Comparison of ENCODE assay signal across 8 cellular contexts in genomic region chr11:107043242-107043991, GRCh38. TPM values are rescaled to one million over a fixed set of nuclear protein-coding genes. Genes with fewer than 3 reads are reported as not detected.
DNase-seq lines count a peak whose midpoint lies in the region; ATAC-seq and TF ChIP-seq lines count a peak whose summit lies in the region.
"Had no signal": no experiment of that assay in that cellular context is flagged by ENCODE, and none has a peak within 500 bp of the region (broad histone marks: within the 10 kb centered on the region; RNA-seq: fewer than 3 reads in every experiment).

No MANE protein-coding gene starts in this region.

- POLR2A ChIA-PET in SK-N-SH (lab: Yijun Ruan, JAX) = no interaction called here

- CTCF ChIA-PET in SK-N-SH (lab: Yijun Ruan, JAX) = interaction anchor here (1.8 kb wide), 1 partner anchor 26 kb away, joined by 4 read pairs; the partner anchor contains the start of gene GUCY1A2

- no peaks in the 10 kb centered on the region for H3K79me2 ChIP-seq in SK-N-SH (ENCODE audit: insufficient read depth)

- no peaks in the 10 kb centered on the region for H3K27me3 ChIP-seq in SK-N-SH (ENCODE audit: insufficient read depth)
- no peaks in the 10 kb centered on the region for H3K27me3 ChIP-seq in effector memory CD4-positive, alpha-beta T cell (replicated peaks; ENCODE audit: control insufficient read depth, insufficient read depth, low read length, poor library complexity, severe bottlenecking)

- peaks cover 5% of the 10 kb centered on the region; the same call in 1 of the 2 replicates for H3K9me3 ChIP-seq in SK-N-SH
- no peaks in the 10 kb centered on the region for H3K9me3 ChIP-seq in effector memory CD4-positive, alpha-beta T cell (ENCODE audit: control insufficient read depth, low read length)
- H3K9me3 ChIP-seq: thoracic aorta had no signal

- no peaks in the 10 kb centered on the region for H3K9me2 ChIP-seq in SK-N-SH

- peak overlapping the region; percentile 39 to 90; a peak in 3 of 4 replicates for H3K27ac ChIP-seq in SK-N-SH (ENCODE audit: low read depth in 2 of 2, low read length in 1 of 2)
- H3K27ac ChIP-seq in effector memory CD4-positive, alpha-beta T cell (ENCODE audit: insufficient read depth, low read length, poor library complexity, severe bottlenecking) = no peak overlapping the region
- H3K27ac ChIP-seq: thoracic aorta had no signal

- H3K4me1 ChIP-seq in SK-N-SH (ENCODE audit: control insufficient read depth in 1 of 2, insufficient read depth in 2 of 2, low read depth in 1 of 2, low read length in 1 of 2) = peaks cover 2 to 7% of the 10 kb centered on the region in 2 experiments; a peak in 3 of 4 replicates
- no peaks in the 10 kb centered on the region for H3K4me1 ChIP-seq in effector memory CD4-positive, alpha-beta T cell (ENCODE audit: control insufficient read depth, insufficient read depth, low read length, poor library complexity, severe bottlenecking)

- peaks cover 15% of the 10 kb centered on the region for H3F3A ChIP-seq in SK-N-SH (replicated peaks; ENCODE audit: insufficient read depth)

- ATAC-seq in GM18909 (IDR thresholded peaks at IDR 0.05; ENCODE audit: poor library complexity, unreplicated experiment) = peak; percentile 79
- ATAC-seq in HG03025 (IDR thresholded peaks at IDR 0.05; ENCODE audit: low FRiP score, unreplicated experiment) = peak; percentile 67

- WGBS in SK-N-SH (ENCODE audit: low lambda C conversion rate) = 23% methylated on average over 4 of the region's 4 CpGs

- H3K4me3 ChIP-seq in SK-N-SH (ENCODE audit: low read depth in 2 of 2, low read length in 1 of 2) (no peak overlapping the region), skeletal muscle cell (ENCODE audit: low read depth, low read length) (no peak overlapping the region)
- no peak overlapping the region for H3K4me3 ChIP-seq in effector memory CD4-positive, alpha-beta T cell (ENCODE audit: insufficient read depth, low read depth, low read length, poor library complexity, severe bottlenecking)
- H3K4me3 ChIP-seq: thoracic aorta had no signal

- DNase-seq in SK-N-SH (no peak), skeletal muscle cell (ENCODE audit: low read depth) (peak; percentile 87), NCI-H2171 (lab: John Stamatoyannopoulos, UW) (no peak)
- no peak for DNase-seq in effector memory CD4-positive, alpha-beta T cell
- DNase-seq in activated naive CD4-positive, alpha-beta T cell treated with Interleukin-2 at 50 U/mL for 16 hours = no peak

- peak overlapping the region; percentile 10; the same call in 1 of the 2 replicates for H3K4me2 ChIP-seq in SK-N-SH

- H3K9ac ChIP-seq in SK-N-SH = peak overlapping the region; percentile 48; the same call in 1 of the 2 replicates

- no peaks in the 10 kb centered on the region for H3K36me3 ChIP-seq in SK-N-SH (replicated peaks in 1 of 2; ENCODE audit: control insufficient read depth in 1 of 2, insufficient read depth in 2 of 2, low read length in 1 of 2)
- H3K36me3 ChIP-seq in effector memory CD4-positive, alpha-beta T cell (ENCODE audit: control insufficient read depth, insufficient read depth, low read length) = no peaks in the 10 kb centered on the region
- H3K36me3 ChIP-seq: thoracic aorta had no signal

- H4K20me1 ChIP-seq in SK-N-SH (ENCODE audit: insufficient read depth) = no peaks in the 10 kb centered on the region

- no peak for TF ChIP-seq RAD21 in SK-N-SH (IDR thresholded peaks at IDR 0.05; ENCODE audit: low read length)

- H2AFZ ChIP-seq in SK-N-SH (ENCODE audit: low read depth) = no peak overlapping the region

- TF ChIP-seq CTCF in SK-N-SH (IDR thresholded peaks at IDR 0.05) = no peak

- peak; percentile 20 to 96; a peak in 3 of 4 replicates for TF ChIP-seq EP300 in SK-N-SH (IDR thresholded peaks at IDR 0.05; ENCODE audit: borderline replicate concordance in 1 of 2, low read depth in 1 of 2, low read length in 1 of 2)

TF ChIP-seq in SK-N-SH, 30 proteins besides CTCF, POLR2A, EP300 and RAD21 (continues in another document):
- TF ChIP-seq TCF12 (IDR thresholded peaks at IDR 0.05) = peak; percentile 99
- no peak for TF ChIP-seq USF2 (IDR thresholded peaks at IDR 0.05; ENCODE audit: borderline replicate concordance, low read depth, low read length)
- no peak for TF ChIP-seq MXI1 (IDR thresholded peaks at IDR 0.05; ENCODE audit: low read depth, low read length)
- peak; percentile 76; the same call in 1 of the 2 replicates for TF ChIP-seq ZBTB33 (IDR thresholded peaks at IDR 0.05; ENCODE audit: borderline replicate concordance, low read depth)
- no peak for TF ChIP-seq GATA2 (CRISPR knock-in tag; IDR thresholded peaks at IDR 0.05)
- no peak for TF ChIP-seq RCOR1 (IDR thresholded peaks at IDR 0.05; ENCODE audit: low read length)
- no peak for TF ChIP-seq IRF3 (IDR thresholded peaks at IDR 0.05; ENCODE audit: low read depth, low read length)
- TF ChIP-seq TEAD4 (IDR thresholded peaks at IDR 0.05; ENCODE audit: borderline replicate concordance, insufficient read depth) = peak; percentile 96
- TF ChIP-seq RXRA (IDR thresholded peaks at IDR 0.05; ENCODE audit: borderline replicate concordance, low read depth) = peak; percentile 92
- no peak for TF ChIP-seq GABPA (IDR thresholded peaks at IDR 0.05; ENCODE audit: low read depth)
- peak; percentile 67; the same call in 1 of the 2 replicates for TF ChIP-seq MAX (IDR thresholded peaks at IDR 0.05; ENCODE audit: low read depth)
- TF ChIP-seq FOXM1 (IDR thresholded peaks at IDR 0.05; ENCODE audit: low read depth) = peak; percentile 89
- TF ChIP-seq ELF1 (IDR thresholded peaks at IDR 0.05) = no peak
- peak; percentile 65; the same call in 1 of the 2 replicates for TF ChIP-seq SIN3A (IDR thresholded peaks at IDR 0.05; ENCODE audit: borderline replicate concordance, low read depth, low read length)
- TF ChIP-seq FOXJ3 (CRISPR knock-in tag; IDR thresholded peaks at IDR 0.05) = no peak
- TF ChIP-seq TAF1 (IDR thresholded peaks at IDR 0.05; ENCODE audit: borderline replicate concordance, low read depth, low read length) = no peak
- peak; percentile 98 for TF ChIP-seq PBX3 (IDR thresholded peaks at IDR 0.05)

RNA-seq across cellular contexts. Expression of gene GUCY1A2, which starts 25.1 kb away (rescaled TPM):
- polyA plus RNA-seq in SK-N-SH (2012; rRNA removed) = 0.26 and 0.44 TPM in 2 replicates
- polyA plus RNA-seq in SK-N-SH (2012; cell fraction: cytosol; rRNA removed) = 0.58 and 0.71 TPM in 2 replicates
- 0.32 and 0.95 TPM in 2 replicates for polyA plus RNA-seq in SK-N-SH (2012; cell fraction: nucleus; rRNA removed)
